In the genomic region with DNA sequence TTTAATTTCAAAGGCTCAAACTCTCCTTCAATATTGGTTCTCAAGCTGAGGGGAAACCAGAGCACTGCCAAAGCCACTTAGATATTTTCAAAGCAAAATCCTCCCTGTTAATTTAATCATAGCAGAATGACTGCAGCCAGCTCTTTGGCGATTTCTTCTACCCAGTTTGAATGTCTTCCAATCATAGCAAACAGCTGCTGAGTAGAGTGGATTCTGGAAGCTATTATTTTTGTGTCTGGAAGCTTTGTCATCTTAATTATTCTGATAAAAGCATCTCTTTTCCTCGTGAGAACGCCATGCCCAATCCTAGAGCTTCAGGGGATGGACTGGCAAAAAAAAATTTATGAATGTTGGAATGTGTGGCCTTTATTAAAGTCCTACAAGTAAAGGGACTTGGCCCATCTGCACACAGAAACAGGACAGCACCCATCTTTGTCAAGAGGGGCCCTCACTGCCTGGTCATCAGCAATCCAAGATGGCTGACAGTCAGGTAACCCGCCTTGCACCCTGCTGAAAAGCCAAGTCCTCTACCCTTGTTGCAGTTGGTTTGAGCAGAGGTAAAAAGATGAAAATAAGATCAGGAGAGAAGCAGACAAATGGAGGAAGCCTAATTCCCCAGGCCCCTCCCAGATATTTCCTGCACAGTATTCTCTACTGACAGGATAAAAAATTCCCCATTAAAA, we compare ENCODE assay signal across 1 cellular context.
TF ChIP-seq lines count a peak whose summit lies in the region.

No MANE protein-coding gene starts in this region.

TF ChIP-seq in SK-N-SH, 30 proteins besides CTCF, POLR2A, EP300 and RAD21 (continued from another document):
- TF ChIP-seq, protein P1, sequence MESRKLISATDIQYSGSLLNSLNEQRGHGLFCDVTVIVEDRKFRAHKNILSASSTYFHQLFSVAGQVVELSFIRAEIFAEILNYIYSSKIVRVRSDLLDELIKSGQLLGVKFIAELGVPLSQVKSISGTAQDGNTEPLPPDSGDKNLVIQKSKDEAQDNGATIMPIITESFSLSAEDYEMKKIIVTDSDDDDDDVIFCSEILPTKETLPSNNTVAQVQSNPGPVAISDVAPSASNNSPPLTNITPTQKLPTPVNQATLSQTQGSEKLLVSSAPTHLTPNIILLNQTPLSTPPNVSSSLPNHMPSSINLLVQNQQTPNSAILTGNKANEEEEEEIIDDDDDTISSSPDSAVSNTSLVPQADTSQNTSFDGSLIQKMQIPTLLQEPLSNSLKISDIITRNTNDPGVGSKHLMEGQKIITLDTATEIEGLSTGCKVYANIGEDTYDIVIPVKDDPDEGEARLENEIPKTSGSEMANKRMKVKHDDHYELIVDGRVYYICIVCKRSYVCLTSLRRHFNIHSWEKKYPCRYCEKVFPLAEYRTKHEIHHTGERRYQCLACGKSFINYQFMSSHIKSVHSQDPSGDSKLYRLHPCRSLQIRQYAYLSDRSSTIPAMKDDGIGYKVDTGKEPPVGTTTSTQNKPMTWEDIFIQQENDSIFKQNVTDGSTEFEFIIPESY (IDR thresholded peaks at IDR 0.05; ENCODE audit: borderline replicate concordance, low read depth), result no peak
- 0 out of 2 replicates have a peak, but pooled peaks have one; percentile 54 for TF ChIP-seq YY1 (IDR thresholded peaks at IDR 0.05; ENCODE audit: low read depth)
- no peak for TF ChIP-seq TEAD4 (IDR thresholded peaks at IDR 0.05; ENCODE audit: borderline replicate concordance, insufficient read depth)
- peak; percentile 22; the same call in 1 of the 2 replicates for TF ChIP-seq TCF12 (IDR thresholded peaks at IDR 0.05)
